Comparison of ENCODE assay signal across 9 cellular contexts in the genomic region with DNA sequence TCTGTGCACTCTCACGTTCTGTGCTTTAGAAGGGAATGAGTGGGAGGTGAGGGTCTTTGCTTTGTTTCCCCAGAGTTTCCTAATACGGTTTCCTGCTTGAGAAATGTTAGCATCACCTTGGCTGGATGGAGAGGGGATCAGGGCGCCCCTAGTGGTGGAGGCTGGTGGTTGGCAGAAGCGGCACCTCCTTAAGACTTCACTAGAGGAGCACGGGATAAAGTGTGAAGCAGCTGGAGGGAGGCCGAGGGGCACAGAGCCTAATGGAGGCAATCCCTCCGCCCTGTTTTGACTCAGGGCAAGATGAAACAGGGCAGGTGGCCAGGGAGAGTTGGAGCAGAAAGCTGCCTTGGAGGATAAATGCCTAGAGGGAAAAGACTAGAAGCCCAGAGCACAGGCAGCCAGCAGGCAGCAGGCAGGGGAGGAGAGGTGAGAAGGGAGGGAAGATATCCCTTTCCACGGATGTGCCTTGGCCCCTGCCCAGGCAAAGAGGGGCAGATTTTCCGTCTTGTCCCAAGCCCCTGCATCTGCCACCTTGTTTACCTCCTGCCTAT. TPM values are rescaled to one million over a fixed set of nuclear protein-coding genes. Genes with fewer than 3 reads are reported as not detected.
DNase-seq lines count a peak whose midpoint lies in the region; ATAC-seq and TF ChIP-seq lines count a peak whose summit lies in the region.
"Had no signal": no experiment of that assay in that cellular context is flagged by ENCODE, and none has a peak within 500 bp of the region (broad histone marks: within the 10 kb centered on the region; RNA-seq: fewer than 3 reads in every experiment).

No MANE protein-coding gene starts in this region.

- no peaks in the 10 kb centered on the region for H3K36me3 ChIP-seq in tibial nerve

- H3K4me3 ChIP-seq in tibial nerve: no peak overlapping the region
- H3K4me3 ChIP-seq: skin epidermis had no signal

- in situ Hi-C loops in ACHN (cut with HindIII; ENCODE audit: low pct_ligation_motif_present, low pct_unique_long_range_greater_than_20kb, low sequenced_read_pairs) (no loop called here), GM13977 (cut with MboI; ENCODE audit: low pct_unique_long_range_greater_than_20kb, low sequenced_read_pairs, unreplicated experiment) (loop anchor here (25.0 kb wide), 1 partner anchor 139 kb away; no protein-coding TSS in a partner anchor)

- peak; percentile 72 for ATAC-seq in omental fat pad (ENCODE audit: low FRiP score)

- peak; percentile 59 for DNase-seq in ACHN
- peak; percentile 81 for DNase-seq in GM13977 (ENCODE audit: low spot score)
- DNase-seq in NOMO-1 treated with DMSO at 0.1 percent for 48 hours (lab: John Stamatoyannopoulos, UW; ENCODE audit: unreplicated experiment): peak; percentile 25
- DNase-seq in activated T-cell treated with anti-CD3 and anti-CD28 coated beads for 4 hours: peak; percentile 67
- DNase-seq in fibroblast of gingiva (ENCODE audit: low read depth): peak; percentile 26
- DNase-seq in omental fat pad (ENCODE audit: low spot score): peak; percentile 52
- peak; percentile 25 to 52 for DNase-seq in tibial nerve (ENCODE audit: low spot score in 2 of 2)
- DNase-seq in NCI-H2107 treated with DMSO at 0.1 percent for 48 hours (lab: John Stamatoyannopoulos, UW; ENCODE audit: unreplicated experiment): no peak

- H3K27me3 ChIP-seq in tibial nerve: peaks cover 0 to 89% of the 10 kb centered on the region in 2 donors

- 8 to 11% methylated on average over 9 of the region's 9 CpGs for WGBS in tibial nerve, 2 donors

- no peak overlapping the region for H3K27ac ChIP-seq in tibial nerve
- H3K27ac ChIP-seq: skin epidermis had no signal

- TF ChIP-seq EP300 in tibial nerve (IDR thresholded peaks at IDR 0.05): no peak

- peaks cover 0 to 2% (median 0%) of the 10 kb centered on the region in 4 donors for H3K4me1 ChIP-seq in tibial nerve

- no peak for TF ChIP-seq POLR2A in tibial nerve (IDR thresholded peaks at IDR 0.05)

- H3K9me3 ChIP-seq in tibial nerve: peaks cover 0 to 6% (median 0%) of the 10 kb centered on the region in 4 donors

- TF ChIP-seq CTCF in GM13977 (IDR thresholded peaks at IDR 0.05; ENCODE audit: extremely low read depth, insufficient read depth, missing control alignments) (peak; percentile 96), omental fat pad (IDR thresholded peaks at IDR 0.05) (peak in 1 of 3 donors; percentile 10), tibial nerve (IDR thresholded peaks at IDR 0.05) (peak; percentile 45 to 75 (median 64))

RNA-seq across cellular contexts. Expression of a gene that starts 56.0 kb away (rescaled TPM):
- total RNA-seq in omental fat pad: 10 to 100 TPM in 3 of 4 donors, 1 to 10 TPM in 1; 9.2 to 14.4 (median 14.0) TPM
- total RNA-seq in tibial nerve: 10 to 100 TPM in 1 of 4 donors, 1 to 10 TPM in 3; 7.9 to 14.2 (median 8.8) TPM
